2 cellular contexts compared by ENCODE assay signal in genomic region chr3:12155833-12156232, GRCh38.
A peak's percentile ranks its signal among the peaks of the same experiment; 100 is the strongest.
TF ChIP-seq lines count a peak whose summit lies in the region.

No MANE protein-coding gene starts in this region.

TF ChIP-seq in endothelial cell of umbilical vein, 7 proteins besides CTCF, POLR2A, EP300 and RAD21 (continued from another document):
- no peak for TF ChIP-seq MAX (IDR thresholded peaks at IDR 0.05; ENCODE audit: insufficient read depth, insufficient read length)
- peak; percentile 90 for TF ChIP-seq FOS (IDR thresholded peaks at IDR 0.05; ENCODE audit: borderline replicate concordance, insufficient read depth, low read length)
TF ChIP-seq in endothelial cell of umbilical vein: peak in this region for 3.

TF ChIP-seq in HepG2, 621 proteins besides CTCF, POLR2A, EP300 and RAD21 (continued from another document):
- peak; percentile 25; the same call in 1 of the 2 replicates for TF ChIP-seq CREB1 (IDR thresholded peaks at IDR 0.05)
- no peak for TF ChIP-seq CREB1 (CRISPR knock-in tag; IDR thresholded peaks at IDR 0.05)
- TF ChIP-seq FOSL2 (CRISPR knock-in tag; IDR thresholded peaks at IDR 0.05): peak; percentile 84
